ENCODE assay signal across 8 cellular contexts in genomic region chr1:204398197-204399125, GRCh38. TPM values are rescaled to one million over a fixed set of nuclear protein-coding genes. Genes with fewer than 3 reads are reported as not detected.
DNase-seq lines count a peak whose midpoint lies in the region; ATAC-seq and TF ChIP-seq lines count a peak whose summit lies in the region.

No MANE protein-coding gene starts in this region.

- H3K79me2 ChIP-seq in OCI-LY7 (ENCODE audit: insufficient read depth, low read depth, low read length): peaks cover 27% of the 10 kb centered on the region

- H4K20me1 ChIP-seq in OCI-LY7 (ENCODE audit: insufficient read depth, low read length): 0 out of 2 replicates have a peak, but pooled peaks cover 1% of the 10 kb centered on the region

- peak overlapping the region; percentile 50 for H3K27ac Mint-ChIP-seq in activated T-helper 1 cell treated with anti-CD3 and anti-CD28 coated beads, Interleukin-12 subunit alpha, Interleukin-12 subunit beta, Interleukin-2, Interleukin-4 antibody, amounts not matched to agents 30 ng/mL and 10 ng/mL and 1 ng/mL, durations not matched to agents 14 hours and 24 hours and 36 hours

- ATAC-seq in GM21576 (IDR thresholded peaks at IDR 0.05; ENCODE audit: unreplicated experiment) (peak; percentile 79), HG03469 (IDR thresholded peaks at IDR 0.05; ENCODE audit: unreplicated experiment) (no peak)

- H3K27me3 ChIP-seq in neutrophil: no peaks in the 10 kb centered on the region

- POLR2A ChIA-PET in OCI-LY7 (lab: Charles Lee): interaction anchor here (0.5 to 1.3 kb wide), 10 partner anchors 9 to 1246 kb away, joined by 3 to 7 read pairs (median 4); no protein-coding TSS in a partner anchor

- H3K36me3 ChIP-seq in OCI-LY7 (ENCODE audit: insufficient read depth, low read length) (peaks cover 78% of the 10 kb centered on the region), neutrophil (peaks cover 60% of the 10 kb centered on the region)

- no peaks in the 10 kb centered on the region for H3K27me3 Mint-ChIP-seq in activated T-helper 1 cell treated with anti-CD3 and anti-CD28 coated beads, Interleukin-12 subunit alpha, Interleukin-12 subunit beta, Interleukin-2, Interleukin-4 antibody, amounts not matched to agents 30 ng/mL and 10 ng/mL and 1 ng/mL, durations not matched to agents 14 hours and 24 hours and 36 hours (ENCODE audit: insufficient read depth)

- no peak overlapping the region for H3K4me2 ChIP-seq in OCI-LY7 (ENCODE audit: low read length)

- CTCF ChIA-PET in OCI-LY7 (lab: Charles Lee; ENCODE audit: unreplicated experiment): interaction anchor here (0.6 to 1.4 kb wide), 8 partner anchors 10 to 118 kb away, joined by 3 to 5 read pairs (median 4); partner anchors contain the start of genes MDM4 and PIK3C2B

- H3K9me2 ChIP-seq in OCI-LY7 (ENCODE audit: insufficient read depth, low read length): no peaks in the 10 kb centered on the region

- H3K9me3 Mint-ChIP-seq in activated T-helper 1 cell treated with anti-CD3 and anti-CD28 coated beads, Interleukin-12 subunit alpha, Interleukin-12 subunit beta, Interleukin-2, Interleukin-4 antibody, amounts not matched to agents 30 ng/mL and 10 ng/mL and 1 ng/mL, durations not matched to agents 14 hours and 24 hours and 36 hours: no peaks in the 10 kb centered on the region

- DNase-seq in DMS 273 treated with DMSO at 0.1 percent for 48 hours (lab: John Stamatoyannopoulos, UW): peak; percentile 91
- peak; percentile 89 for DNase-seq in LNCaP clone FGC (ENCODE audit: low read depth)
- peak; percentile 87 for DNase-seq in OCI-LY7 (ENCODE audit: low spot score)
- peak; percentile 30 for DNase-seq in activated T-helper 1 cell treated with anti-CD3 and anti-CD28 coated beads, Interleukin-12 subunit alpha, Interleukin-12 subunit beta, Interleukin-2, Interleukin-4 antibody, amounts not matched to agents 30 ng/mL and 10 ng/mL and 1 ng/mL, durations not matched to agents 14 hours and 24 hours and 36 hours (ENCODE audit: low spot score)
- DNase-seq in foreskin fibroblast: peak; percentile 36 to 75

- H3K4me1 ChIP-seq in OCI-LY7 (ENCODE audit: insufficient read depth, low read length, poor library complexity, severe bottlenecking) (no peaks in the 10 kb centered on the region), neutrophil (ENCODE audit: control insufficient read depth in 1 of 2, insufficient read depth in 1 of 2, low read depth in 1 of 2, low read length in 1 of 2) (no peaks in the 10 kb centered on the region)

- H3K4me3 ChIP-seq in LNCaP clone FGC (ENCODE audit: low read depth, low read length) (no peak overlapping the region), OCI-LY7 (ENCODE audit: low read depth, low read length, poor library complexity, severe bottlenecking) (no peak overlapping the region), foreskin fibroblast (ENCODE audit: low read depth in 1 of 2, low read length in 2 of 2) (no peak overlapping the region), neutrophil (ENCODE audit: low read depth in 1 of 2, low read length in 1 of 2) (no peak overlapping the region)

- no TSS peak for BruUV-seq in OCI-LY7 (replicated peaks; lab: Mats Ljungman, UMichigan)

- H3K4me3 Mint-ChIP-seq in activated T-helper 1 cell treated with anti-CD3 and anti-CD28 coated beads, Interleukin-12 subunit alpha, Interleukin-12 subunit beta, Interleukin-2, Interleukin-4 antibody, amounts not matched to agents 30 ng/mL and 10 ng/mL and 1 ng/mL, durations not matched to agents 14 hours and 24 hours and 36 hours: no peak overlapping the region

- H2AFZ ChIP-seq in OCI-LY7 (ENCODE audit: low read length): no peak overlapping the region

- H3K27ac ChIP-seq in OCI-LY7 (ENCODE audit: low read depth, low read length, poor library complexity, severe bottlenecking): no peak overlapping the region
- H3K27ac ChIP-seq in neutrophil: peak overlapping the region; percentile 11

- peak; percentile 89 for TF ChIP-seq CTCF in LNCaP clone FGC (IDR thresholded peaks at IDR 0.05; ENCODE audit: control insufficient read depth, extremely low read depth, insufficient read depth)
- peak; percentile 96 for TF ChIP-seq CTCF in OCI-LY7 (conservative IDR thresholded peaks at IDR 0.05; ENCODE audit: low read length)
- peak; percentile 84 for TF ChIP-seq CTCF in foreskin fibroblast (IDR thresholded peaks at IDR 0.05; ENCODE audit: low read depth, low read length)
- peak; percentile 73 for TF ChIP-seq CTCF in neutrophil (IDR thresholded peaks at IDR 0.05)

- intact Hi-C loops in OCI-LY7 (cut with micrococcal nuclease; ENCODE audit: unreplicated experiment): no loop called here
- intact Hi-C loops in activated T-helper 1 cell treated with anti-CD3 and anti-CD28 coated beads, Interleukin-12 subunit alpha, Interleukin-12 subunit beta, Interleukin-2, Interleukin-4 antibody, amounts not matched to agents 30 ng/mL and 10 ng/mL and 1 ng/mL, durations not matched to agents 14 hours and 24 hours and 36 hours (cut with micrococcal nuclease): loop anchor here (1.0 to 5.0 kb wide), 3 partner anchors 35 to 536 kb away; partner anchors contain the start of gene SNRPE

- no peaks in the 10 kb centered on the region for H3K9me3 ChIP-seq in OCI-LY7 (ENCODE audit: low read length)
- H3K9me3 ChIP-seq in neutrophil: no peaks in the 10 kb centered on the region

- peaks cover 48% of the 10 kb centered on the region for H3K36me3 Mint-ChIP-seq in activated T-helper 1 cell treated with anti-CD3 and anti-CD28 coated beads, Interleukin-12 subunit alpha, Interleukin-12 subunit beta, Interleukin-2, Interleukin-4 antibody, amounts not matched to agents 30 ng/mL and 10 ng/mL and 1 ng/mL, durations not matched to agents 14 hours and 24 hours and 36 hours (ENCODE audit: low read depth)

- peaks cover 8% of the 10 kb centered on the region for H3K4me1 Mint-ChIP-seq in activated T-helper 1 cell treated with anti-CD3 and anti-CD28 coated beads, Interleukin-12 subunit alpha, Interleukin-12 subunit beta, Interleukin-2, Interleukin-4 antibody, amounts not matched to agents 30 ng/mL and 10 ng/mL and 1 ng/mL, durations not matched to agents 14 hours and 24 hours and 36 hours (ENCODE audit: low read depth)

RNA-seq across cellular contexts. Expression of gene PPP1R15B, which starts 13.2 kb away (rescaled TPM):
- 63.5 and 72.6 TPM in 2 replicates for total RNA-seq in OCI-LY7 (2014; rRNA removed; shearing (Covaris generic))
- 79.2 and 91.3 TPM in 2 replicates for total RNA-seq in OCI-LY7 (2022)
- 75.8 and 76.2 TPM in 2 replicates for total RNA-seq in activated T-helper 1 cell treated with anti-CD3 and anti-CD28 coated beads, Interleukin-12 subunit alpha, Interleukin-12 subunit beta, Interleukin-2, Interleukin-4 antibody, amounts not matched to agents 30 ng/mL and 10 ng/mL and 1 ng/mL, durations not matched to agents 14 hours and 24 hours and 36 hours

RNA-seq across cellular contexts. Expression of gene PLEKHA6, which starts 38.7 kb away (rescaled TPM):
- total RNA-seq in OCI-LY7 (2014; rRNA removed; shearing (Covaris generic)): not detected in 2 replicates
- not detected in 2 replicates for total RNA-seq in OCI-LY7 (2022)
- total RNA-seq in activated T-helper 1 cell treated with anti-CD3 and anti-CD28 coated beads, Interleukin-12 subunit alpha, Interleukin-12 subunit beta, Interleukin-2, Interleukin-4 antibody, amounts not matched to agents 30 ng/mL and 10 ng/mL and 1 ng/mL, durations not matched to agents 14 hours and 24 hours and 36 hours: 0.05 and 0.21 TPM in 2 replicates

Comparison
In these comparisons a context has a peak if more than half of its experiments do, and no peak if none do; other contexts are left out.
1. DNase-seq: peak in every context shown above with its lines; median percentile 91 in DMS 273 treated with DMSO at 0.1 percent for 48 hours; 89 in LNCaP clone FGC; 87 in OCI-LY7; 56 in foreskin fibroblast; 30 in activated T-helper 1 cell treated with anti-CD3 and anti-CD28 coated beads, Interleukin-12 subunit alpha, Interleukin-12 subunit beta, Interleukin-2, Interleukin-4 antibody, amounts not matched to agents 30 ng/mL and 10 ng/mL and 1 ng/mL, durations not matched to agents 14 hours and 24 hours and 36 hours.